ENCODE assay signal across 18 cellular contexts in genomic region chr10:79392020-79392398, GRCh38. TPM values are rescaled to one million over a fixed set of nuclear protein-coding genes. Genes with fewer than 3 reads are reported as not detected.
DNase-seq lines count a peak whose midpoint lies in the region; ATAC-seq and TF ChIP-seq lines count a peak whose summit lies in the region.
"Had no signal": no experiment of that assay in that cellular context is flagged by ENCODE, and none has a peak within 500 bp of the region (broad histone marks: within the 10 kb centered on the region; RNA-seq: fewer than 3 reads in every experiment).

No MANE protein-coding gene starts in this region.

- TF ChIP-seq RAD21 in SK-N-SH (IDR thresholded peaks at IDR 0.05; ENCODE audit: low read length), result no peak

- H3K9me2 ChIP-seq in SK-N-SH, result no peaks in the 10 kb centered on the region

- TF ChIP-seq CTCF in SK-N-SH (IDR thresholded peaks at IDR 0.05), result no peak
- TF ChIP-seq CTCF in nephron (IDR thresholded peaks at IDR 0.05; ENCODE audit: unreplicated experiment in 3 of 3), result no peak

- POLR2A ChIA-PET in SK-N-SH (lab: Yijun Ruan, JAX), result no interaction called here

- no peak overlapping the region for H3K9ac ChIP-seq in SK-N-SH
- peak overlapping the region in 1 of 5 donors; percentile 26 for H3K9ac ChIP-seq in subcutaneous abdominal adipose tissue (ENCODE audit: low read length in 5 of 5)

- TF ChIP-seq EP300 in SK-N-SH (IDR thresholded peaks at IDR 0.05; ENCODE audit: borderline replicate concordance in 1 of 2, low read depth in 1 of 2, low read length in 1 of 2), result no peak

- H3K27me3 Mint-ChIP-seq in nephron (ENCODE audit: low read depth), result no peaks in the 10 kb centered on the region
- H3K27me3 Mint-ChIP-seq: activated CD8-positive, alpha-beta T cell treated with anti-CD3 and anti-CD28 coated beads for 36 hours had no signal

- DNase-seq in SK-N-SH (peak; percentile 20), caudate nucleus (lab: John Stamatoyannopoulos, UW) (no peak), kidney glomerular epithelial cell (lab: John Stamatoyannopoulos, UW) (no peak)
- DNase-seq in activated naive CD4-positive, alpha-beta T cell treated with anti-CD3 and anti-CD28 coated beads, Interleukin-2, amount 50 U/mL, for 16 hours, result no peak
- DNase-seq: activated CD8-positive, alpha-beta T cell treated with anti-CD3 and anti-CD28 coated beads for 36 hours; amygdala; MV-4-11; NCI-H1930; NCI-H446; retina had no signal

- 94% methylated on average over 14 of the region's 14 CpGs for WGBS in SK-N-SH (ENCODE audit: low lambda C conversion rate)

- ATAC-seq in SK-N-SH treated with all-trans-retinoic acid at 6 μM for 48 hours, result no peak
- ATAC-seq in GM19324 (IDR thresholded peaks at IDR 0.05; ENCODE audit: low FRiP score, unreplicated experiment), result no peak
- ATAC-seq: activated CD8-positive, alpha-beta T cell treated with anti-CD3 and anti-CD28 coated beads for 36 hours; GM12878 had no signal

- no peaks in the 10 kb centered on the region for H3K9me3 Mint-ChIP-seq in nephron
- H3K9me3 Mint-ChIP-seq: activated CD8-positive, alpha-beta T cell treated with anti-CD3 and anti-CD28 coated beads for 36 hours; activated T-helper 2 cell treated with anti-CD3 and anti-CD28 coated beads, Interferon-gamma antibody, Interleukin-2, Interleukin-4, amounts not matched to agents 10 μg/mL and 5 μg/mL and 100 μg/mL, durations not matched to agents 14 hours and 24 hours and 36 hours had no signal

- no peak overlapping the region for H3K4me3 Mint-ChIP-seq in nephron
- H3K4me3 Mint-ChIP-seq: activated CD8-positive, alpha-beta T cell treated with anti-CD3 and anti-CD28 coated beads for 36 hours had no signal

- peaks cover 40% of the 10 kb centered on the region for H3K36me3 Mint-ChIP-seq in nephron (ENCODE audit: low read depth)

- H3K36me3 ChIP-seq in SK-N-SH (replicated peaks in 1 of 2; ENCODE audit: control insufficient read depth in 1 of 2, insufficient read depth in 2 of 2, low read length in 1 of 2), result peaks cover 2 to 4% of the 10 kb centered on the region in 2 experiments
- H3K36me3 ChIP-seq in subcutaneous abdominal adipose tissue (ENCODE audit: control insufficient read depth in 5 of 5, insufficient read depth in 5 of 5, low read length in 5 of 5), result peaks cover 0 to 72% (median 52%) of the 10 kb centered on the region in 5 donors

- H3K4me3 ChIP-seq in SK-N-SH (ENCODE audit: low read depth in 2 of 2, low read length in 1 of 2) (no peak overlapping the region), subcutaneous abdominal adipose tissue (ENCODE audit: low read depth in 1 of 5, low read length in 5 of 5) (no peak overlapping the region)
- H3K4me3 ChIP-seq: BLaER1 treated with 17β-estradiol and CSF1 and Interleukin-3, amounts not matched to agents 10 nM and 100 nM; GM12878 had no signal

- peaks cover 24% of the 10 kb centered on the region for H3K4me1 Mint-ChIP-seq in nephron

- H3K27ac ChIP-seq in SK-N-SH (ENCODE audit: low read depth in 2 of 2, low read length in 1 of 2) (no peak overlapping the region), caudate nucleus (ENCODE audit: low read depth, low read length) (peak overlapping the region; percentile 41), subcutaneous abdominal adipose tissue (ENCODE audit: low read depth, low read length) (peak overlapping the region; percentile 51)
- H3K27ac ChIP-seq: 22Rv1 had no signal

- H3K27me3 ChIP-seq in SK-N-SH (ENCODE audit: insufficient read depth) (no peaks in the 10 kb centered on the region), subcutaneous abdominal adipose tissue (ENCODE audit: control insufficient read depth in 5 of 5, insufficient read depth in 4 of 5, low read length in 5 of 5) (no peaks in the 10 kb centered on the region)
- H3K27me3 ChIP-seq: BLaER1 treated with 17β-estradiol and CSF1 and Interleukin-3, amounts not matched to agents 10 nM and 100 nM had no signal

- no peak overlapping the region for H3K4me2 ChIP-seq in SK-N-SH

- peaks cover 0 to 23% of the 10 kb centered on the region in 2 experiments; a peak in 1 of 4 replicates for H3K4me1 ChIP-seq in SK-N-SH (ENCODE audit: control insufficient read depth in 1 of 2, insufficient read depth in 2 of 2, low read depth in 1 of 2, low read length in 1 of 2)
- H3K4me1 ChIP-seq in subcutaneous abdominal adipose tissue (ENCODE audit: control insufficient read depth in 5 of 5, insufficient read depth in 5 of 5, low read length in 5 of 5), result peaks cover 1 to 51% (median 42%) of the 10 kb centered on the region in 5 donors

- no peaks in the 10 kb centered on the region for H3K9me3 ChIP-seq in SK-N-SH
- H3K9me3 ChIP-seq in subcutaneous abdominal adipose tissue (ENCODE audit: control insufficient read depth in 5 of 5, low read length in 5 of 5), result no peaks in the 10 kb centered on the region
- H3K9me3 ChIP-seq: BLaER1 treated with 17β-estradiol and CSF1 and Interleukin-3, amounts not matched to agents 10 nM and 100 nM had no signal

- H3K79me2 ChIP-seq in SK-N-SH (ENCODE audit: insufficient read depth), result no peaks in the 10 kb centered on the region

- H3K27ac Mint-ChIP-seq in nephron, result peak overlapping the region in 2 of 3 experiments; percentile 9 to 25
- H3K27ac Mint-ChIP-seq: activated CD8-positive, alpha-beta T cell treated with anti-CD3 and anti-CD28 coated beads for 36 hours; activated T-helper 2 cell treated with anti-CD3 and anti-CD28 coated beads, Interferon-gamma antibody, Interleukin-2, Interleukin-4, amounts not matched to agents 10 μg/mL and 5 μg/mL and 100 μg/mL, durations not matched to agents 14 hours and 24 hours and 36 hours had no signal

- H2AFZ ChIP-seq in SK-N-SH (ENCODE audit: low read depth), result no peak overlapping the region

- no peaks in the 10 kb centered on the region for H3F3A ChIP-seq in SK-N-SH (replicated peaks; ENCODE audit: insufficient read depth)

- H4K20me1 ChIP-seq in SK-N-SH (ENCODE audit: insufficient read depth), result no peaks in the 10 kb centered on the region

- CTCF ChIA-PET in SK-N-SH (lab: Yijun Ruan, JAX), result interaction anchor here (0.9 to 6.1 kb wide), 4 partner anchors 9 to 96 kb away, joined by 4 to 34 read pairs (median 7); no protein-coding TSS in a partner anchor

TF ChIP-seq in SK-N-SH, 30 proteins besides CTCF, POLR2A, EP300 and RAD21:
- TF ChIP-seq PBX3 (IDR thresholded peaks at IDR 0.05), result no peak
- no peak for TF ChIP-seq JUND (IDR thresholded peaks at IDR 0.05)
- no peak for TF ChIP-seq ELF1 (IDR thresholded peaks at IDR 0.05)
- TF ChIP-seq TAF1 (IDR thresholded peaks at IDR 0.05; ENCODE audit: borderline replicate concordance, low read depth, low read length), result no peak
- TF ChIP-seq GATA2 (CRISPR knock-in tag; IDR thresholded peaks at IDR 0.05), result no peak

TF ChIP-seq in SK-N-SH treated with all-trans-retinoic acid at 6 μM for 48 hours, 23 proteins besides CTCF, POLR2A, EP300 and RAD21 (continues in another document):
- TF ChIP-seq OSR1 (CRISPR knock-in tag; IDR thresholded peaks at IDR 0.05) (no peak), GLIS3 (CRISPR knock-in tag; IDR thresholded peaks at IDR 0.05) (no peak), RARB (CRISPR knock-in tag; IDR thresholded peaks at IDR 0.05) (no peak), TCF4 (CRISPR knock-in tag; IDR thresholded peaks at IDR 0.05; ENCODE audit: borderline replicate concordance) (no peak), CSRNP3 (CRISPR knock-in tag; IDR thresholded peaks at IDR 0.05) (no peak), ZFP30 (CRISPR knock-in tag; IDR thresholded peaks at IDR 0.05) (no peak), TSHZ2 (CRISPR knock-in tag; IDR thresholded peaks at IDR 0.05) (no peak), TOX (CRISPR knock-in tag; IDR thresholded peaks at IDR 0.05; ENCODE audit: borderline replicate concordance) (no peak)

RNA-seq across cellular contexts. Expression of gene PPIF, which starts 44.7 kb away (rescaled TPM):
- 73.8 and 85.9 TPM in 2 replicates for polyA plus RNA-seq in SK-N-SH (2012; rRNA removed)
- polyA plus RNA-seq in SK-N-SH (2012; cell fraction: cytosol; rRNA removed), result 64.9 and 80.6 TPM in 2 replicates
- 163 and 169 TPM in 2 replicates for polyA plus RNA-seq in SK-N-SH (2012; cell fraction: nucleus; rRNA removed)

RNA-seq across cellular contexts. Expression of gene ZCCHC24, which starts 53.4 kb away (rescaled TPM):
- 15.8 and 16.2 TPM in 2 replicates for polyA plus RNA-seq in SK-N-SH (2012; rRNA removed)
- 10.3 and 13.2 TPM in 2 replicates for polyA plus RNA-seq in SK-N-SH (2012; cell fraction: cytosol; rRNA removed)
- 12.8 and 15.3 TPM in 2 replicates for polyA plus RNA-seq in SK-N-SH (2012; cell fraction: nucleus; rRNA removed)

Comparison
In these comparisons a context has a peak if more than half of its experiments do, and no peak if none do; other contexts are left out.
1. H3K27ac ChIP-seq: peak in caudate nucleus (single experiment) and subcutaneous abdominal adipose tissue (single experiment); none in SK-N-SH (0 of 2).